27 cellular contexts compared by ENCODE assay signal in genomic region chr10:80612261-80612660, GRCh38.
DNase-seq lines count a peak whose midpoint lies in the region; ATAC-seq and TF ChIP-seq lines count a peak whose summit lies in the region.
"Had no signal": no experiment of that assay in that cellular context is flagged by ENCODE, and none has a peak within 500 bp of the region (broad histone marks: within the 10 kb centered on the region; RNA-seq: fewer than 3 reads in every experiment).

No MANE protein-coding gene starts in this region.

- intact Hi-C loops in Right ventricle myocardium superior (cut with DNase I) = no loop called here

- TF ChIP-seq CTCF in right atrium auricular region (IDR thresholded peaks at IDR 0.05) (no peak), epithelial cell of esophagus (IDR thresholded peaks at IDR 0.05; ENCODE audit: insufficient read depth, low read depth, low read length, missing control alignments) (no peak), endodermal cell (conservative IDR thresholded peaks at IDR 0.05) (no peak)

- no peaks in the 10 kb centered on the region for H3K36me3 Mint-ChIP-seq in endodermal cell (ENCODE audit: low read depth)
- H3K36me3 Mint-ChIP-seq: natural killer cell treated with Interleukin-12 subunit alpha and Interleukin-12 subunit beta and Interleukin-15 and Interleukin-18, amount 100 ng/mL, for 72 hours had no signal

- H3K27ac ChIP-seq in right atrium auricular region = no peak overlapping the region
- no peak overlapping the region for H3K27ac ChIP-seq in endodermal cell (ENCODE audit: low read depth, low read length)
- H3K27ac ChIP-seq: breast epithelium, gastroesophageal sphincter, GM23248, pancreas, SK-N-MC, testis, vagina had no signal

- H3K4me1 ChIP-seq in right atrium auricular region = no peaks in the 10 kb centered on the region
- H3K4me1 ChIP-seq in endodermal cell (ENCODE audit: control insufficient read depth, insufficient read depth, low read length) = no peaks in the 10 kb centered on the region
- H3K4me1 ChIP-seq: breast epithelium, gastroesophageal sphincter, pancreas, testis, vagina had no signal

- H3K4me3 ChIP-seq in right atrium auricular region (no peak overlapping the region), epithelial cell of esophagus (ENCODE audit: low read length) (no peak overlapping the region), endodermal cell (ENCODE audit: low read length) (no peak overlapping the region)
- H3K4me3 ChIP-seq: breast epithelium, gastroesophageal sphincter, GM23248, K562, MG63, pancreas, SK-N-MC, testis, vagina had no signal

- no peaks in the 10 kb centered on the region for H3K4me1 Mint-ChIP-seq in endodermal cell

- peaks cover 6% of the 10 kb centered on the region for H3K27me3 Mint-ChIP-seq in endodermal cell (ENCODE audit: insufficient read depth)

- no peaks in the 10 kb centered on the region for H3K9me3 Mint-ChIP-seq in endodermal cell
- H3K9me3 Mint-ChIP-seq: activated naive CD4-positive, alpha-beta T cell treated with anti-CD3 and anti-CD28 coated beads for 36 hours; natural killer cell treated with Interleukin-12 subunit alpha and Interleukin-12 subunit beta and Interleukin-15 and Interleukin-18, amount 100 ng/mL, for 72 hours had no signal

- H3K27ac Mint-ChIP-seq in endodermal cell = no peak overlapping the region
- H3K27ac Mint-ChIP-seq: activated naive CD4-positive, alpha-beta T cell treated with anti-CD3 and anti-CD28 coated beads for 36 hours; activated T-cell treated with anti-CD3 and anti-CD28 coated beads, Interleukin-2, amount 50 U/mL, for 72 hours; effector memory CD8-positive, alpha-beta T cell; natural killer cell treated with Interleukin-12 subunit alpha and Interleukin-12 subunit beta and Interleukin-15 and Interleukin-18, amount 100 ng/mL, for 72 hours had no signal

- peak; percentile 71 for ATAC-seq in Right ventricle myocardium superior (ENCODE audit: poor library complexity)
- ATAC-seq: activated T-cell treated with anti-CD3 and anti-CD28 coated beads, Interleukin-2, amount 50 U/mL, for 72 hours; effector memory CD8-positive, alpha-beta T cell; gastroesophageal sphincter; K562; natural killer cell treated with Interleukin-12 subunit alpha and Interleukin-12 subunit beta and Interleukin-15 and Interleukin-18, amount 100 ng/mL, for 72 hours; pancreas; sciatic nerve had no signal

- H3K4me3 Mint-ChIP-seq in endodermal cell = no peak overlapping the region
- H3K4me3 Mint-ChIP-seq: activated naive CD4-positive, alpha-beta T cell treated with anti-CD3 and anti-CD28 coated beads for 36 hours; activated T-cell treated with anti-CD3 and anti-CD28 coated beads, Interleukin-2, amount 50 U/mL, for 72 hours; effector memory CD8-positive, alpha-beta T cell; natural killer cell treated with Interleukin-12 subunit alpha and Interleukin-12 subunit beta and Interleukin-15 and Interleukin-18, amount 100 ng/mL, for 72 hours had no signal

- WGBS in endodermal cell (ENCODE audit: insufficient coverage in 1 of 2, insufficient read length in 1 of 2), 2 experiments = 92% methylated on average over 3 of the region's 3 CpGs; no CpG with 5 or more reads in 1 of the 2 experiments

- H3K27me3 ChIP-seq in right atrium auricular region (no peaks in the 10 kb centered on the region), endodermal cell (ENCODE audit: control insufficient read depth, insufficient read depth, low read length, poor library complexity, severe bottlenecking) (no peaks in the 10 kb centered on the region)
- H3K27me3 ChIP-seq: breast epithelium, MG63, pancreas, testis, vagina had no signal

- H3K9me3 ChIP-seq in right atrium auricular region (no peaks in the 10 kb centered on the region), endodermal cell (ENCODE audit: control insufficient read depth, low read length) (no peaks in the 10 kb centered on the region)
- H3K9me3 ChIP-seq: breast epithelium, gastroesophageal sphincter, MG63, pancreas, testis, vagina had no signal

- DNase-seq in Right ventricle myocardium superior (no peak), right atrium auricular region (ENCODE audit: low spot score) (no peak), NCI-H2196 (lab: John Stamatoyannopoulos, UW; ENCODE audit: unreplicated experiment) (peak; percentile 34), epithelial cell of esophagus (ENCODE audit: low read depth) (peak; percentile 47), endodermal cell (no peak), NCI-H2081 (lab: John Stamatoyannopoulos, UW) (no peak)
- no peak for DNase-seq in effector CD8-positive, alpha-beta T cell (lab: John Stamatoyannopoulos, UW)
- DNase-seq: activated CD4-positive, alpha-beta T cell treated with anti-CD3 and anti-CD28 coated beads for 4 hours; activated naive CD4-positive, alpha-beta T cell treated with anti-CD3 and anti-CD28 coated beads for 36 hours; activated T-cell treated with anti-CD3 and anti-CD28 coated beads, Interleukin-2, amount 50 U/mL, for 72 hours; amniotic stem cell; effector memory CD8-positive, alpha-beta T cell; GM23248; hypothalamus; MG63; NCI-H1694; pancreas; stimulated activated naive CD4-positive, alpha-beta T cell treated with Interleukin-2 at 50 U/mL for 16 hours; T-helper 2 cell; testis had no signal

- no peak overlapping the region for H3K9ac ChIP-seq in endodermal cell (ENCODE audit: extremely low read depth, low read length, poor library complexity, severe bottlenecking)
- H3K9ac ChIP-seq: GM23248 had no signal

- H3K36me3 ChIP-seq in right atrium auricular region (no peaks in the 10 kb centered on the region), endodermal cell (ENCODE audit: control insufficient read depth, insufficient read depth, low read length) (no peaks in the 10 kb centered on the region)
- H3K36me3 ChIP-seq: breast epithelium, gastroesophageal sphincter, MG63, pancreas, vagina had no signal

Comparison
In these comparisons a context has a peak if more than half of its experiments do, and no peak if none do; other contexts are left out.
1. DNase-seq: peak in NCI-H2196 (single experiment) and epithelial cell of esophagus (single experiment); none in Right ventricle myocardium superior (single experiment), right atrium auricular region (single experiment), endodermal cell (single experiment), effector CD8-positive, alpha-beta T cell (single experiment) and NCI-H2081 (0 of 2).